20 cellular contexts compared by ENCODE assay signal in genomic region chr2:217853961-217854360, GRCh38.
A peak's percentile ranks its signal among the peaks of the same experiment; 100 is the strongest.
DNase-seq lines count a peak whose midpoint lies in the region; ATAC-seq and TF ChIP-seq lines count a peak whose summit lies in the region.
"Had no signal": no experiment of that assay in that cellular context is flagged by ENCODE, and none has a peak within 500 bp of the region (broad histone marks: within the 10 kb centered on the region; RNA-seq: fewer than 3 reads in every experiment).

No MANE protein-coding gene starts in this region.

- DNase-seq in ascending aorta (ENCODE audit: low spot score in 2 of 2) (no peak), esophagus muscularis mucosa (ENCODE audit: extremely low spot score) (no peak), sigmoid colon (no peak), tibial artery (no peak), MCF 10A (ENCODE audit: unreplicated experiment) (no peak)
- DNase-seq: activated CD4-positive, alpha-beta T cell treated with anti-CD3 and anti-CD28 coated beads for 48 hours; activated naive CD4-positive, alpha-beta T cell treated with Interleukin-2 at 50 U/mL for 16 hours; activated T-cell treated with anti-CD3 and anti-CD28 coated beads, Interleukin-2, amount 50 U/mL, for 24 hours; left colon; NCI-H1092; NCI-H69; RPMI8226; stimulated activated CD4-positive, alpha-beta T cell treated with anti-CD3 and anti-CD28 coated beads, Interleukin-15, amount 100 ng/mL, for 24 hours; stimulated activated naive CD8-positive, alpha-beta T cell treated with anti-CD3 and anti-CD28 coated beads, Interleukin-15, amount 100 ng/mL, for 72 hours had no signal

- WGBS in esophagus muscularis mucosa, result 58% methylated on average over 3 of the region's 3 CpGs
- 78 to 83% methylated on average over 3 of the region's 3 CpGs for WGBS in sigmoid colon, 2 donors

- H3K36me3 ChIP-seq in ascending aorta (peaks cover 61 to 79% of the 10 kb centered on the region in 2 donors), esophagus muscularis mucosa (peaks cover 27 to 79% (median 65%) of the 10 kb centered on the region in 4 donors), sigmoid colon (peaks cover 18 to 69% (median 40%) of the 10 kb centered on the region in 4 donors), tibial artery (peaks cover 68 to 77% (median 76%) of the 10 kb centered on the region in 3 donors)

- no TSS peak for BruUV-seq in MCF 10A (replicated peaks; lab: Mats Ljungman, UMichigan)

- TF ChIP-seq EP300 in esophagus muscularis mucosa (IDR thresholded peaks at IDR 0.05) (no peak), sigmoid colon (IDR thresholded peaks at IDR 0.05) (no peak)

- POLR2A ChIA-PET in MCF 10A (lab: Yijun Ruan, JAX), result no interaction called here

- no peaks in the 10 kb centered on the region for H3K9me3 ChIP-seq in ascending aorta
- H3K9me3 ChIP-seq in esophagus muscularis mucosa, result no peaks in the 10 kb centered on the region
- H3K9me3 ChIP-seq in sigmoid colon, result no peaks in the 10 kb centered on the region
- no peaks in the 10 kb centered on the region for H3K9me3 ChIP-seq in tibial artery

- TF ChIP-seq POLR2A in esophagus muscularis mucosa (IDR thresholded peaks at IDR 0.05; ENCODE audit: low read depth) (no peak), sigmoid colon (IDR thresholded peaks at IDR 0.05) (no peak)

- ATAC-seq in GM21423 (IDR thresholded peaks at IDR 0.05; ENCODE audit: unreplicated experiment) (no peak), HG02840 (IDR thresholded peaks at IDR 0.05; ENCODE audit: low FRiP score, unreplicated experiment) (no peak)
- ATAC-seq: left colon; natural killer cell treated with Interleukin-12 subunit alpha and Interleukin-12 subunit beta and Interleukin-15 and Interleukin-18, amount 100 ng/mL, for 72 hours; right cardiac atrium; stimulated activated naive CD8-positive, alpha-beta T cell treated with anti-CD3 and anti-CD28 coated beads, Interleukin-15, amount 100 ng/mL, for 72 hours had no signal

- intact Hi-C loops in ascending aorta (cut with DNase I), result no loop called here
- intact Hi-C loops in esophagus muscularis mucosa (cut with DNase I), result no loop called here
- intact Hi-C loops in sigmoid colon (cut with DNase I), result no loop called here
- intact Hi-C loops in tibial artery (cut with DNase I; ENCODE audit: low total_unique reads), result no loop called here
- intact Hi-C loops in MCF 10A (cut with micrococcal nuclease), result no loop called here

- H3K36me3 Mint-ChIP-seq in MCF 10A (ENCODE audit: insufficient read depth, unreplicated experiment), result no peaks in the 10 kb centered on the region
- H3K36me3 Mint-ChIP-seq: natural killer cell treated with Interleukin-12 subunit alpha and Interleukin-12 subunit beta and Interleukin-15 and Interleukin-18, amount 100 ng/mL, for 72 hours had no signal

- H3K9me3 Mint-ChIP-seq in MCF 10A (ENCODE audit: unreplicated experiment), result no peaks in the 10 kb centered on the region
- H3K9me3 Mint-ChIP-seq: activated T-cell treated with anti-CD3 and anti-CD28 coated beads, Interleukin-2, amount 50 U/mL, for 24 hours; natural killer cell treated with Interleukin-12 subunit alpha and Interleukin-12 subunit beta and Interleukin-15 and Interleukin-18, amount 100 ng/mL, for 72 hours; stimulated activated naive CD8-positive, alpha-beta T cell treated with anti-CD3 and anti-CD28 coated beads, Interleukin-15, amount 100 ng/mL, for 72 hours; T-helper 2 cell treated with Interferon-gamma antibody and Interleukin-4, amounts not matched to agents 5 μg/mL and 100 μg/mL, for 36 hours had no signal

- H3K27me3 ChIP-seq in ascending aorta (no peaks in the 10 kb centered on the region), esophagus muscularis mucosa (no peaks in the 10 kb centered on the region), sigmoid colon (no peaks in the 10 kb centered on the region), tibial artery (no peaks in the 10 kb centered on the region)

- H3K27me3 Mint-ChIP-seq in MCF 10A (ENCODE audit: insufficient read depth, unreplicated experiment), result peaks cover 12% of the 10 kb centered on the region

- H3K27ac ChIP-seq in ascending aorta, result peak overlapping the region; percentile 69 to 80
- H3K27ac ChIP-seq in esophagus muscularis mucosa (replicated peaks in 1 of 4), result peak overlapping the region; percentile 83 to 90 (median 88)
- H3K27ac ChIP-seq in sigmoid colon, result peak overlapping the region; percentile 83 to 98 (median 92)
- H3K27ac ChIP-seq in tibial artery, result peak overlapping the region; percentile 59 to 78
- H3K27ac ChIP-seq: C4-2B had no signal

- peaks cover 76 to 95% of the 10 kb centered on the region in 2 donors for H3K4me1 ChIP-seq in ascending aorta
- peaks cover 96 to 100% (median 100%) of the 10 kb centered on the region in 4 donors for H3K4me1 ChIP-seq in esophagus muscularis mucosa
- H3K4me1 ChIP-seq in sigmoid colon, result peaks cover 0 to 100% (median 99%) of the 10 kb centered on the region in 4 donors
- H3K4me1 ChIP-seq in tibial artery, result peaks cover 22 to 100% (median 98%) of the 10 kb centered on the region in 4 donors

- no peak overlapping the region for H3K4me3 Mint-ChIP-seq in MCF 10A (ENCODE audit: unreplicated experiment)
- H3K4me3 Mint-ChIP-seq: activated T-cell treated with anti-CD3 and anti-CD28 coated beads, Interleukin-2, amount 50 U/mL, for 24 hours; natural killer cell treated with Interleukin-12 subunit alpha and Interleukin-12 subunit beta and Interleukin-15 and Interleukin-18, amount 100 ng/mL, for 72 hours; stimulated activated naive CD8-positive, alpha-beta T cell treated with anti-CD3 and anti-CD28 coated beads, Interleukin-15, amount 100 ng/mL, for 72 hours; T-helper 2 cell treated with Interferon-gamma antibody and Interleukin-4, amounts not matched to agents 5 μg/mL and 100 μg/mL, for 36 hours had no signal

- H3K27ac Mint-ChIP-seq in MCF 10A (ENCODE audit: low read depth, unreplicated experiment), result no peak overlapping the region
- H3K27ac Mint-ChIP-seq: activated T-cell treated with anti-CD3 and anti-CD28 coated beads, Interleukin-2, amount 50 U/mL, for 24 hours; natural killer cell treated with Interleukin-12 subunit alpha and Interleukin-12 subunit beta and Interleukin-15 and Interleukin-18, amount 100 ng/mL, for 72 hours; stimulated activated naive CD8-positive, alpha-beta T cell treated with anti-CD3 and anti-CD28 coated beads, Interleukin-15, amount 100 ng/mL, for 72 hours; T-helper 2 cell treated with Interferon-gamma antibody and Interleukin-4, amounts not matched to agents 5 μg/mL and 100 μg/mL, for 36 hours had no signal

- TF ChIP-seq CTCF in ascending aorta (IDR thresholded peaks at IDR 0.05) (no peak), esophagus muscularis mucosa (IDR thresholded peaks at IDR 0.05) (no peak), sigmoid colon (IDR thresholded peaks at IDR 0.05) (no peak), tibial artery (IDR thresholded peaks at IDR 0.05) (no peak), MCF 10A (IDR thresholded peaks at IDR 0.05; ENCODE audit: unreplicated experiment) (no peak)

- CTCF ChIA-PET in MCF 10A (lab: Yijun Ruan, JAX), result interaction anchor here (0.6 to 12.2 kb wide), 4 partner anchors 35 to 219 kb away, joined by 4 to 113 read pairs (median 5); no protein-coding TSS in a partner anchor

- H3K4me3 ChIP-seq in ascending aorta (no peak overlapping the region), esophagus muscularis mucosa (no peak overlapping the region), sigmoid colon (no peak overlapping the region), tibial artery (no peak overlapping the region)

- peaks cover 25% of the 10 kb centered on the region for H3K4me1 Mint-ChIP-seq in MCF 10A (ENCODE audit: insufficient read depth, unreplicated experiment)
- H3K4me1 Mint-ChIP-seq: stimulated activated naive CD8-positive, alpha-beta T cell treated with anti-CD3 and anti-CD28 coated beads, Interleukin-15, amount 100 ng/mL, for 72 hours had no signal
